17 cellular contexts compared by ENCODE assay signal in the genomic region with DNA sequence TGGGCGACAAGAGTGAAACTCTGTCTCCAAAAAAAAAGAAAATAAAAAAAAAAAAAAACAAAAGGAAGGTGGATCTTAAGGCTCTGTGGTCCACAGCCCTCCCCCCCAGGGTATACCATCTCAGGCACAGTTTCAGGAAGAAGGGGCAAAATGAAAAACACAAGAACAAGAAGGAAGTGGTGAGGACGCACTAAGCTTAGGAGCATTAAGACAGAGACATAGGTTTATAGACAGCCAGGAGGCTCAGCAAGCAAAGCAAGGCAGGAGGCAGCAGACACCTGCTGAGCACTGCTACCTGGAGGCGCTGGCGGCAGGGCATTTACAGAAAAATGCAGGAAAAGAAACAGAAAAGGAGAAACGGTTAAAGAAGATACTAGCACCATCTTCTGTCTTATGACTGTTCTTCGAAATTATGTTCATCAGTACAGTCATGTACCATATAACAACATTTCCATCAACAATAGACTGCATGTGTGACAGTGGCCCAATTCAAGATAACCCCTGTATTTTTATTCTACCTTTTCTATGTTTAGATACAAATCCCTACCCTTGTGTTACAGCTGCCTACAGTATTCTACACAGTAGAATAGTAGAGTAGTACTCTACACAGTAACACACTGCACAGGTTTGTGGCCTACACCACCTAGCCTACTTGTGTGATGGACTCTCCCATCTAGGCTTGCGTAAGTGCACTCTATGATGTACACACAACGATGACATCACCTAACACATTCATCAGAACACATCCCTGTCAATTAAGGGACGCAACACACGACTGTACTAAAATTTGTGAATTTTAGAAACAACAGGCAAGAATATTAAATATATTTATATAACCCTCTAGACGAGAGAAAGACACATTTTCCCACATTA.
DNase-seq lines count a peak whose midpoint lies in the region; ATAC-seq, FAIRE-seq and TF ChIP-seq lines count a peak whose summit lies in the region.
"Had no signal": no experiment of that assay in that cellular context is flagged by ENCODE, and none has a peak within 500 bp of the region (broad histone marks: within the 10 kb centered on the region; RNA-seq: fewer than 3 reads in every experiment).

No MANE protein-coding gene starts in this region.

- in situ Hi-C loops in HepG2 (cut with HindIII; ENCODE audit: extremely low pct_ligation_motif_present, low pct_unique_long_range_greater_than_20kb): no loop called here

- TF ChIP-seq POLR2A in HepG2 (IDR thresholded peaks at IDR 0.05; ENCODE audit: insufficient read depth in 1 of 2, low read depth in 2 of 2, low read length in 2 of 2): no peak

- H3K4me3 ChIP-seq in HepG2 (replicated peaks in 1 of 3; ENCODE audit: insufficient read depth in 1 of 3, low read depth in 2 of 3, low read length in 3 of 3): no peak overlapping the region
- H3K4me3 ChIP-seq: GM12878, lung, uterus had no signal

- no peak overlapping the region for H3K9ac ChIP-seq in HepG2 (ENCODE audit: insufficient read depth, low read depth, low read length)
- H3K9ac ChIP-seq: parathyroid adenoma, SK-N-SH had no signal

- H3K4me3 Mint-ChIP-seq in activated T-cell treated with anti-CD3 and anti-CD28 coated beads, Interleukin-2, amount 50 U/mL, for 4 hours: no peak overlapping the region
- H3K4me3 Mint-ChIP-seq: WTC11 had no signal

- no peaks in the 10 kb centered on the region for H3K27me3 ChIP-seq in HepG2 (ENCODE audit: control insufficient read depth in 1 of 2, insufficient read depth in 2 of 2, low read length in 2 of 2)
- H3K27me3 ChIP-seq: uterus had no signal

- H3K9me3 ChIP-seq in HepG2 (ENCODE audit: low read length): no peaks in the 10 kb centered on the region
- H3K9me3 ChIP-seq: SK-N-SH, uterus had no signal

- peaks cover 66% of the 10 kb centered on the region for H3K4me1 Mint-ChIP-seq in activated T-cell treated with anti-CD3 and anti-CD28 coated beads, Interleukin-2, amount 50 U/mL, for 4 hours (ENCODE audit: low read depth)

- FAIRE-seq in HepG2 (lab: Jason Lieb, UNC) (no peak), HTR-8/SVneo (lab: Jason Lieb, UNC) (no peak)
- FAIRE-seq: GM12878 had no signal

- H3K36me3 ChIP-seq in HepG2 (replicated peaks in 1 of 2; ENCODE audit: control insufficient read depth in 1 of 2, insufficient read depth in 2 of 2, low read length in 2 of 2): peaks cover 32 to 85% of the 10 kb centered on the region in 2 experiments
- H3K36me3 ChIP-seq: uterus had no signal

- H3K27ac ChIP-seq in HepG2 (ENCODE audit: extremely low read length, insufficient read depth, low read length): no peak overlapping the region
- H3K27ac ChIP-seq: parathyroid adenoma, uterus had no signal

- intact Hi-C loops in HepG2 (cut with micrococcal nuclease; ENCODE audit: unreplicated experiment): no loop called here

- no peaks in the 10 kb centered on the region for H3K27me3 Mint-ChIP-seq in activated T-cell treated with anti-CD3 and anti-CD28 coated beads, Interleukin-2, amount 50 U/mL, for 4 hours (ENCODE audit: low read depth)

- H4K20me1 ChIP-seq in HepG2 (ENCODE audit: insufficient read depth, low read length): no peaks in the 10 kb centered on the region

- no peak overlapping the region for H3K4me2 ChIP-seq in HepG2 (ENCODE audit: low read depth, low read length)
- H3K4me2 ChIP-seq: SK-N-SH had no signal

- POLR2A ChIA-PET in HepG2 (lab: Yijun Ruan, JAX): no interaction called here

- H3K79me2 ChIP-seq in HepG2 (ENCODE audit: insufficient read depth, low read length): no peaks in the 10 kb centered on the region

- no peak for TF ChIP-seq RAD21 in HepG2 (CRISPR knock-in tag; IDR thresholded peaks at IDR 0.05)

- ATAC-seq in activated T-cell treated with anti-CD3 and anti-CD28 coated beads, Interleukin-2, amount 50 U/mL, for 4 hours: peak; percentile 30 to 37
- ATAC-seq in HepG2 (no peak), HG03196 (IDR thresholded peaks at IDR 0.05; ENCODE audit: unreplicated experiment) (no peak)
- ATAC-seq: GM12878, WTC11 had no signal

- H3K9me3 Mint-ChIP-seq in activated T-cell treated with anti-CD3 and anti-CD28 coated beads, Interleukin-2, amount 50 U/mL, for 4 hours: no peaks in the 10 kb centered on the region
- H3K9me3 Mint-ChIP-seq: WTC11 had no signal

- peaks cover 68% of the 10 kb centered on the region for H3K36me3 Mint-ChIP-seq in activated T-cell treated with anti-CD3 and anti-CD28 coated beads, Interleukin-2, amount 50 U/mL, for 4 hours (ENCODE audit: insufficient read depth)

- no TSS peak for BruUV-seq in HepG2 (replicated peaks; lab: Mats Ljungman, UMichigan)

- DNase-seq in stimulated activated naive CD4-positive, alpha-beta T cell (lab: John Stamatoyannopoulos, UW): peak; percentile 11 to 71 (median 43)
- no peak for DNase-seq in stimulated activated naive CD4-positive, alpha-beta T cell treated with Interleukin-2 at 50 U/mL for 16 hours (lab: John Stamatoyannopoulos, UW)
- no peak for DNase-seq in activated T-cell treated with anti-CD3 and anti-CD28 coated beads, Interleukin-2, amount 50 U/mL, for 4 hours
- DNase-seq in HepG2 (ENCODE audit: low spot score) (no peak), HTR-8/SVneo (ENCODE audit: insufficient read length, low spot score) (no peak), cerebellar nuclear complex (lab: John Stamatoyannopoulos, UW) (no peak), HuH-7 (ENCODE audit: low spot score) (no peak)
- DNase-seq: DND-41; NCI-H2227 treated with DMSO at 0.1 percent for 48 hours; SK-N-SH; stimulated activated CD4-positive, alpha-beta T cell treated with anti-CD3 and anti-CD28 coated beads, Interleukin-12 subunit alpha, Interleukin-12 subunit beta, amount 100 ng/mL, for 4 hours; uterus had no signal

- TF ChIP-seq CTCF in HepG2 (CRISPR knock-in tag; IDR thresholded peaks at IDR 0.05): no peak

- CTCF ChIA-PET in HepG2 (lab: Yijun Ruan, JAX; ENCODE audit: low intra/inter-chr PET ratio, low total read pairs): no interaction called here

- no peak overlapping the region for H2AFZ ChIP-seq in HepG2 (ENCODE audit: low read length)
- H2AFZ ChIP-seq: parathyroid adenoma had no signal

- H3K4me1 ChIP-seq in HepG2 (ENCODE audit: insufficient read depth, low read length): no peaks in the 10 kb centered on the region
- H3K4me1 ChIP-seq: parathyroid adenoma, uterus had no signal

- WGBS in HepG2 (ENCODE audit: low lambda C conversion rate): 96% methylated on average over 11 of the region's 11 CpGs

- TF ChIP-seq EP300 in HepG2 (IDR thresholded peaks at IDR 0.05; ENCODE audit: low read depth in 2 of 2, low read length in 2 of 2): no peak
- TF ChIP-seq EP300 in HepG2 (CRISPR knock-in tag; IDR thresholded peaks at IDR 0.05; ENCODE audit: borderline replicate concordance): no peak

TF ChIP-seq in HepG2, 621 proteins besides CTCF, POLR2A, EP300 and RAD21:
- no peak for TF ChIP-seq FOXK1 (CRISPR knock-in tag; IDR thresholded peaks at IDR 0.05; ENCODE audit: borderline replicate concordance, low read depth)
- no peak for TF ChIP-seq TBP (CRISPR knock-in tag; IDR thresholded peaks at IDR 0.05)
- TF ChIP-seq RFXANK (CRISPR knock-in tag; IDR thresholded peaks at IDR 0.05): no peak
- TF ChIP-seq CEBPG (CRISPR knock-in tag; IDR thresholded peaks at IDR 0.05): 0 out of 2 replicates have a peak, but pooled peaks have one; percentile 25
- peak; percentile 81 for TF ChIP-seq ATF7 (IDR thresholded peaks at IDR 0.05)
- no peak for TF ChIP-seq ATF7 (CRISPR knock-in tag; IDR thresholded peaks at IDR 0.05)
- peak; percentile 83 for TF ChIP-seq CEBPB (IDR thresholded peaks at IDR 0.05; ENCODE audit: borderline replicate concordance, low read depth, low read length)
- TF ChIP-seq, protein P1, sequence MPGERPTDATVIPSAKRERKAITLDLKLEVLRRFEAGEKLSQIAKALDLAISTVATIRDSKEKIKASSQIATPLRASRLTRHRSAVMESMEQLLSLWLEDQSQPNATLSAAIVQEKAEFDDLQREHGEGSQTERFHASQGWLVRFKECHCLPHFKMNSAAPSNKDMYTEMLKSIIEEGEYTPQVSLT (CRISPR knock-in tag; IDR thresholded peaks at IDR 0.05; ENCODE audit: borderline replicate concordance, low read depth): no peak
- TF ChIP-seq, protein P2, sequence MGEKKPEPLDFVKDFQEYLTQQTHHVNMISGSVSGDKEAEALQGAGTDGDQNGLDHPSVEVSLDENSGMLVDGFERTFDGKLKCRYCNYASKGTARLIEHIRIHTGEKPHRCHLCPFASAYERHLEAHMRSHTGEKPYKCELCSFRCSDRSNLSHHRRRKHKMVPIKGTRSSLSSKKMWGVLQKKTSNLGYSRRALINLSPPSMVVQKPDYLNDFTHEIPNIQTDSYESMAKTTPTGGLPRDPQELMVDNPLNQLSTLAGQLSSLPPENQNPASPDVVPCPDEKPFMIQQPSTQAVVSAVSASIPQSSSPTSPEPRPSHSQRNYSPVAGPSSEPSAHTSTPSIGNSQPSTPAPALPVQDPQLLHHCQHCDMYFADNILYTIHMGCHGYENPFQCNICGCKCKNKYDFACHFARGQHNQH (CRISPR knock-in tag; IDR thresholded peaks at IDR 0.05): no peak
- TF ChIP-seq CREB1 (IDR thresholded peaks at IDR 0.05): 0 out of 2 replicates have a peak, but pooled peaks have one; percentile 20
- no peak for TF ChIP-seq CREB1 (CRISPR knock-in tag; IDR thresholded peaks at IDR 0.05)
- no peak for TF ChIP-seq SPEN (CRISPR knock-in tag; IDR thresholded peaks at IDR 0.05; ENCODE audit: low read depth)
- TF ChIP-seq MED8 (CRISPR knock-in tag; IDR thresholded peaks at IDR 0.05; ENCODE audit: insufficient replicate concordance): no peak
- TF ChIP-seq ZNF605 (CRISPR knock-in tag; IDR thresholded peaks at IDR 0.05): no peak
- no peak for TF ChIP-seq ZNF530 (CRISPR knock-in tag; IDR thresholded peaks at IDR 0.05; ENCODE audit: low read depth)
- TF ChIP-seq ZBTB7B (CRISPR knock-in tag; IDR thresholded peaks at IDR 0.05): no peak
- TF ChIP-seq ZSCAN20 (CRISPR knock-in tag; IDR thresholded peaks at IDR 0.05; ENCODE audit: borderline replicate concordance): no peak

Comparison
In these comparisons a context has a peak if more than half of its experiments do, and no peak if none do; other contexts are left out.
1. DNase-seq: peak in stimulated activated naive CD4-positive, alpha-beta T cell (6 of 6); none in stimulated activated naive CD4-positive, alpha-beta T cell treated with Interleukin-2 at 50 U/mL for 16 hours (single experiment), activated T-cell treated with anti-CD3 and anti-CD28 coated beads, Interleukin-2, amount 50 U/mL, for 4 hours (single experiment), HepG2 (single experiment), HTR-8/SVneo (single experiment), cerebellar nuclear complex (0 of 2) and HuH-7 (single experiment).
2. ATAC-seq: peak in activated T-cell treated with anti-CD3 and anti-CD28 coated beads, Interleukin-2, amount 50 U/mL, for 4 hours (2 of 2); none in HepG2 (single experiment) and HG03196 (single experiment).